Comparison of ENCODE assay signal across 21 cellular contexts in genomic region chr2:109297566-109298205, GRCh38.
"Had no signal": no experiment of that assay in that cellular context is flagged by ENCODE, and none has a peak within 500 bp of the region (broad histone marks: within the 10 kb centered on the region; RNA-seq: fewer than 3 reads in every experiment).

No MANE protein-coding gene starts in this region.

- H3K9me3 Mint-ChIP-seq: T-helper 1 cell treated with Interleukin-12 subunit alpha and Interleukin-12 subunit beta and Interleukin-4 antibody, amounts not matched to agents 30 μg/mL and 1 μg/mL, for 36 hours had no signal

- H3K27me3 ChIP-seq: adrenal gland, breast epithelium, Peyer's patch had no signal

- H3K27ac Mint-ChIP-seq: activated CD8-positive, alpha-beta T cell treated with anti-CD3 and anti-CD28 coated beads, Interleukin-2, amount 10 ng/mL, durations not matched to agents 7 days and 5 days; activated naive CD8-positive, alpha-beta T cell treated with anti-CD3 and anti-CD28 coated beads, Interleukin-2, amount 10 ng/mL, durations not matched to agents 7 days and 5 days; T-helper 1 cell treated with Interleukin-12 subunit alpha and Interleukin-12 subunit beta and Interleukin-4 antibody, amounts not matched to agents 30 μg/mL and 1 μg/mL, for 36 hours had no signal

- DNase-seq: activated CD4-positive, alpha-beta T cell treated with anti-CD3 and anti-CD28 coated beads for 48 hours; activated CD4-positive, alpha-beta T cell treated with anti-CD3 and anti-CD28 coated beads, Interleukin-2, amount 50 U/mL, for 4 hours; activated CD4-positive, CD25-positive, alpha-beta regulatory T cell treated with anti-CD3 and anti-CD28 coated beads, Interleukin-2, amount 50 U/mL, for 72 hours; activated CD8-positive, alpha-beta memory T cell treated with anti-CD3 and anti-CD28 coated beads, Interleukin-2, amount 50 U/mL, for 48 hours; activated CD8-positive, alpha-beta T cell treated with anti-CD3 and anti-CD28 coated beads, Interleukin-2, amount 10 ng/mL, durations not matched to agents 7 days and 5 days; activated naive CD4-positive, alpha-beta T cell treated with anti-CD3 and anti-CD28 coated beads, Interleukin-2, amount 50 U/mL, for 16 hours; activated naive CD8-positive, alpha-beta T cell treated with anti-CD3 and anti-CD28 coated beads, Interleukin-2, amount 10 ng/mL, durations not matched to agents 7 days and 5 days; activated T-cell treated with anti-CD3 and anti-CD28 coated beads, Interleukin-2, amount 50 U/mL, for 1 hour; adrenal gland; aorta; caudate nucleus; KG1; NCI-H1092; NCI-H1417; NCI-H1930; NCI-H510A treated with DMSO at 0.1 percent for 48 hours; Peyer's patch; Right ventricle myocardium superior had no signal

- ATAC-seq: activated CD8-positive, alpha-beta T cell treated with anti-CD3 and anti-CD28 coated beads, Interleukin-2, amount 10 ng/mL, durations not matched to agents 7 days and 5 days had no signal

- H3K4me3 ChIP-seq: adrenal gland, breast epithelium, Peyer's patch had no signal

- H3K36me3 ChIP-seq: adrenal gland, breast epithelium, Peyer's patch had no signal

- H3K27me3 Mint-ChIP-seq: activated naive CD8-positive, alpha-beta T cell treated with anti-CD3 and anti-CD28 coated beads, Interleukin-2, amount 10 ng/mL, durations not matched to agents 7 days and 5 days had no signal

- H3K4me3 Mint-ChIP-seq: activated CD8-positive, alpha-beta T cell treated with anti-CD3 and anti-CD28 coated beads, Interleukin-2, amount 10 ng/mL, durations not matched to agents 7 days and 5 days; activated naive CD8-positive, alpha-beta T cell treated with anti-CD3 and anti-CD28 coated beads, Interleukin-2, amount 10 ng/mL, durations not matched to agents 7 days and 5 days; T-helper 1 cell treated with Interleukin-12 subunit alpha and Interleukin-12 subunit beta and Interleukin-4 antibody, amounts not matched to agents 30 μg/mL and 1 μg/mL, for 36 hours had no signal

- H3K36me3 Mint-ChIP-seq: activated naive CD8-positive, alpha-beta T cell treated with anti-CD3 and anti-CD28 coated beads, Interleukin-2, amount 10 ng/mL, durations not matched to agents 7 days and 5 days had no signal

- H3K27ac ChIP-seq: adrenal gland, breast epithelium, Peyer's patch, RWPE1 had no signal

- H3K4me1 ChIP-seq: adrenal gland, breast epithelium, Peyer's patch had no signal

- H3K9me3 ChIP-seq: adrenal gland, Peyer's patch had no signal
